Comparison of ENCODE assay signal across 8 cellular contexts in genomic region chr19:16324384-16325160, GRCh38. TPM values are rescaled to one million over a fixed set of nuclear protein-coding genes. Genes with fewer than 3 reads are reported as not detected.
A peak's percentile ranks its signal among the peaks of the same experiment; 100 is the strongest.
DNase-seq lines count a peak whose midpoint lies in the region; ATAC-seq and TF ChIP-seq lines count a peak whose summit lies in the region.

TSS of gene KLF2 (plus strand) at chr19:16324826. CDS start at chr19:16324924, 98 bp downstream.

- H3K4me3 ChIP-seq in right lobe of liver, result peak within 1 kb of the TSS; percentile 64 to 65 (median 65)

- intact Hi-C loops in dendritic cell treated with granulocyte-macrophage colony-stimulating factor and Interleukin-4, amounts not matched to agents 40 ng/mL and 50 ng/mL, for 4 days (cut with micrococcal nuclease), result loop anchor here (5.0 kb wide), 4 partner anchors 43 to 77 kb away; no protein-coding TSS in a partner anchor
- intact Hi-C loops in right lobe of liver (cut with DNase I), result no loop called here

- peak; percentile 53 for ATAC-seq in HG02870 (IDR thresholded peaks at IDR 0.05; ENCODE audit: unreplicated experiment)
- peak; percentile 79 to 89 (median 88) for ATAC-seq in right lobe of liver

- peak within 1 kb of the TSS; percentile 78 for H3K27ac Mint-ChIP-seq in activated CD4-positive, alpha-beta T cell treated with anti-CD3 and anti-CD28 coated beads, Interleukin-2, amount 10 ng/mL, durations not matched to agents 7 days and 5 days
- peak within 1 kb of the TSS; percentile 88 for H3K27ac Mint-ChIP-seq in dendritic cell treated with granulocyte-macrophage colony-stimulating factor and Interleukin-4, amounts not matched to agents 40 ng/mL and 50 ng/mL, for 4 days

- no peaks in the 10 kb centered on the region for H3K4me1 ChIP-seq in right lobe of liver

- H3K9me3 Mint-ChIP-seq in activated CD4-positive, alpha-beta T cell treated with anti-CD3 and anti-CD28 coated beads, Interleukin-2, amount 10 ng/mL, durations not matched to agents 7 days and 5 days, result no peaks in the 10 kb centered on the region
- H3K9me3 Mint-ChIP-seq in dendritic cell treated with granulocyte-macrophage colony-stimulating factor and Interleukin-4, amounts not matched to agents 40 ng/mL and 50 ng/mL, for 4 days, result no peaks in the 10 kb centered on the region

- H3K27me3 ChIP-seq in right lobe of liver, result no peaks in the 10 kb centered on the region

- peak within 1 kb of the TSS; percentile 74 to 92 (median 83) for H3K27ac ChIP-seq in right lobe of liver

- H3K4me1 Mint-ChIP-seq in activated CD4-positive, alpha-beta T cell treated with anti-CD3 and anti-CD28 coated beads, Interleukin-2, amount 10 ng/mL, durations not matched to agents 7 days and 5 days, result peaks cover 42% of the 10 kb centered on the region
- peaks cover 56% of the 10 kb centered on the region for H3K4me1 Mint-ChIP-seq in dendritic cell treated with granulocyte-macrophage colony-stimulating factor and Interleukin-4, amounts not matched to agents 40 ng/mL and 50 ng/mL, for 4 days (ENCODE audit: low read depth)

- no peaks in the 10 kb centered on the region for H3K9me3 ChIP-seq in right lobe of liver

- H3K36me3 Mint-ChIP-seq in activated CD4-positive, alpha-beta T cell treated with anti-CD3 and anti-CD28 coated beads, Interleukin-2, amount 10 ng/mL, durations not matched to agents 7 days and 5 days (ENCODE audit: low read depth), result peaks cover 45% of the 10 kb centered on the region
- H3K36me3 Mint-ChIP-seq in dendritic cell treated with granulocyte-macrophage colony-stimulating factor and Interleukin-4, amounts not matched to agents 40 ng/mL and 50 ng/mL, for 4 days (ENCODE audit: low read depth), result peaks cover 22% of the 10 kb centered on the region

- CTCF ChIA-PET in activated CD4-positive, alpha-beta T cell treated with anti-CD3 and anti-CD28 coated beads, Interleukin-2, amount 10 ng/mL, durations not matched to agents 7 days and 5 days (lab: Charles Lee), result interaction anchor here (1.0 to 1.6 kb wide), 2 partner anchors 15 to 58 kb away, joined by 6 to 7 read pairs; no protein-coding TSS in a partner anchor

- peaks cover 27% of the 10 kb centered on the region for H3K27me3 Mint-ChIP-seq in activated CD4-positive, alpha-beta T cell treated with anti-CD3 and anti-CD28 coated beads, Interleukin-2, amount 10 ng/mL, durations not matched to agents 7 days and 5 days
- H3K27me3 Mint-ChIP-seq in dendritic cell treated with granulocyte-macrophage colony-stimulating factor and Interleukin-4, amounts not matched to agents 40 ng/mL and 50 ng/mL, for 4 days, result peaks cover 40% of the 10 kb centered on the region

- H3K36me3 ChIP-seq in right lobe of liver, result peaks cover 0 to 8% (median 1%) of the 10 kb centered on the region in 4 donors

- TF ChIP-seq CTCF in right lobe of liver (IDR thresholded peaks at IDR 0.05), result no peak

- H3K4me3 Mint-ChIP-seq in activated CD4-positive, alpha-beta T cell treated with anti-CD3 and anti-CD28 coated beads, Interleukin-2, amount 10 ng/mL, durations not matched to agents 7 days and 5 days, result peak within 1 kb of the TSS; percentile 71
- peak within 1 kb of the TSS; percentile 70 for H3K4me3 Mint-ChIP-seq in dendritic cell treated with granulocyte-macrophage colony-stimulating factor and Interleukin-4, amounts not matched to agents 40 ng/mL and 50 ng/mL, for 4 days

- POLR2A ChIA-PET in activated CD4-positive, alpha-beta T cell treated with anti-CD3 and anti-CD28 coated beads, Interleukin-2, amount 10 ng/mL, durations not matched to agents 7 days and 5 days (lab: Charles Lee), result interaction anchor here (0.6 to 1.3 kb wide), 8 partner anchors 10 to 68 kb away, joined by 3 to 9 read pairs (median 4); no protein-coding TSS in a partner anchor

- DNase-seq in NCI-H1694 (lab: John Stamatoyannopoulos, UW) (peak; percentile 10), NCI-H1694 treated with DMSO at 0.1 percent for 48 hours (lab: John Stamatoyannopoulos, UW) (no peak), NCI-H2171 treated with DMSO at 0.1 percent for 48 hours (lab: John Stamatoyannopoulos, UW) (peak; percentile 41), right lobe of liver (peak; percentile 93 to 95 (median 95))
- DNase-seq in activated CD4-positive, alpha-beta T cell treated with anti-CD3 and anti-CD28 coated beads, Interleukin-2, amount 10 ng/mL, durations not matched to agents 7 days and 5 days, result peak; percentile 93
- DNase-seq in stimulated activated CD4-positive, alpha-beta T cell treated with anti-CD3 and anti-CD28 coated beads, Interleukin-4, amount 100 ng/mL, for 1 hour, result peak; percentile 81

- 1% methylated on average over 14 of the region's 105 CpGs for WGBS in right lobe of liver (ENCODE audit: insufficient coverage, low coverage, low lambda C conversion rate, missing lambda C conversion rate)

- TF ChIP-seq POLR2A in right lobe of liver (IDR thresholded peaks at IDR 0.05), result peak; percentile 96

RNA-seq across cellular contexts. Expression of gene KLF2, which starts in this region (rescaled TPM):
- 100 to 1,000 TPM; 253 to 255 TPM for total RNA-seq in activated CD4-positive, alpha-beta T cell treated with anti-CD3 and anti-CD28 coated beads, Interleukin-2, amount 10 ng/mL, durations not matched to agents 7 days and 5 days
- total RNA-seq in right lobe of liver, result 10 to 100 TPM in 1 of 6 experiments, 1 to 10 TPM in 5; 3.7 to 10.1 (median 4.8) TPM

Comparison
In these comparisons a context has a peak if more than half of its experiments do, and no peak if none do; other contexts are left out.
1. RNA of gene KLF2 (total RNA-seq): 253 to 255 TPM in activated CD4-positive, alpha-beta T cell treated with anti-CD3 and anti-CD28 coated beads, Interleukin-2, amount 10 ng/mL, durations not matched to agents 7 days and 5 days; 3.7 to 10.1 TPM in right lobe of liver; every median in the first group is over 10 times any median in the second.